11 cellular contexts compared by ENCODE assay signal in the genomic region with DNA sequence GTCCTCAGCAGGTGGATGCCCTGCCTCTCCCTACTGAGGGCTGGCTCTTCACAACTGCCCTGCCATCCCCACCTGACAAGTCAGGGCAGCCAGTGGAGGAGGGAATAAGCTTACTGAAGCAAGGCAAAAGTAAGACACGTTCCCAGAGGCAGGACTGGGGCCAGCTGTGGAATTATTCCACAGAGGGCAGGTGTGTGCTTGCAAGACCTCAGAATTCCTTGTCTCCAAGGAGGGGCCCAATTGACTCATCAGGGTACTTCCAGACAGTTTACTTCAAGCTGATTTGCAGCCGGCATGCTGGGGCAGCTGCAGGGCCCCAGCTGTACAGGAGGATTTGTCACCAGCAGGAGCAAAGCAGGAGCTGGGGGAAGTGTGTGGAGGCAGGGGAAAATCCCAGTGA.
DNase-seq lines count a peak whose midpoint lies in the region; ATAC-seq, FAIRE-seq and TF ChIP-seq lines count a peak whose summit lies in the region.
"Had no signal": no experiment of that assay in that cellular context is flagged by ENCODE, and none has a peak within 500 bp of the region (broad histone marks: within the 10 kb centered on the region; RNA-seq: fewer than 3 reads in every experiment).

No MANE protein-coding gene starts in this region.

- ATAC-seq in HG03196 (IDR thresholded peaks at IDR 0.05; ENCODE audit: unreplicated experiment): no peak
- ATAC-seq: activated CD8-positive, alpha-beta T cell treated with anti-CD3 and anti-CD28 coated beads for 36 hours; right cardiac atrium had no signal

- WGBS in suprapubic skin: 41% methylated on average over 2 of the region's 2 CpGs

- H3K27me3 ChIP-seq in suprapubic skin: no peaks in the 10 kb centered on the region
- H3K27me3 ChIP-seq in effector memory CD4-positive, alpha-beta T cell (replicated peaks; ENCODE audit: control insufficient read depth, insufficient read depth, low read length, poor library complexity, severe bottlenecking): no peaks in the 10 kb centered on the region

- no peaks in the 10 kb centered on the region for H3K9me3 ChIP-seq in suprapubic skin
- no peaks in the 10 kb centered on the region for H3K9me3 ChIP-seq in effector memory CD4-positive, alpha-beta T cell (ENCODE audit: control insufficient read depth, low read length)
- H3K9me3 ChIP-seq: esophagus muscularis mucosa had no signal

- no peak for TF ChIP-seq CTCF in suprapubic skin (IDR thresholded peaks at IDR 0.05)

- TF ChIP-seq EP300 in suprapubic skin (IDR thresholded peaks at IDR 0.05): no peak

- no peaks in the 10 kb centered on the region for H3K36me3 ChIP-seq in suprapubic skin
- no peaks in the 10 kb centered on the region for H3K36me3 ChIP-seq in effector memory CD4-positive, alpha-beta T cell (ENCODE audit: control insufficient read depth, insufficient read depth, low read length)
- H3K36me3 ChIP-seq: esophagus muscularis mucosa had no signal

- no peak overlapping the region for H3K4me3 ChIP-seq in suprapubic skin
- no peak overlapping the region for H3K4me3 ChIP-seq in effector memory CD4-positive, alpha-beta T cell (ENCODE audit: insufficient read depth, low read depth, low read length, poor library complexity, severe bottlenecking)
- H3K4me3 ChIP-seq: esophagus muscularis mucosa had no signal

- DNase-seq in HT1080 (ENCODE audit: low read depth): peak; percentile 83
- peak; percentile 8 for DNase-seq in SK-N-DZ (ENCODE audit: low spot score)
- peak; percentile 99 for DNase-seq in glomerular visceral epithelial cell (ENCODE audit: extremely low spot score)
- no peak for DNase-seq in suprapubic skin (ENCODE audit: low spot score in 2 of 2)
- DNase-seq in effector memory CD4-positive, alpha-beta T cell: no peak
- no peak for DNase-seq in GM12891 (ENCODE audit: insufficient read length, low spot score)
- DNase-seq: activated CD8-positive, alpha-beta T cell treated with anti-CD3 and anti-CD28 coated beads for 36 hours; KG1; right cardiac atrium had no signal

- H3K4me1 ChIP-seq in suprapubic skin: peaks cover 90% of the 10 kb centered on the region
- no peaks in the 10 kb centered on the region for H3K4me1 ChIP-seq in effector memory CD4-positive, alpha-beta T cell (ENCODE audit: control insufficient read depth, insufficient read depth, low read length, poor library complexity, severe bottlenecking)

- FAIRE-seq in GM12891 (lab: Jason Lieb, UNC): no peak

- peak overlapping the region; percentile 87 for H3K27ac ChIP-seq in suprapubic skin
- no peak overlapping the region for H3K27ac ChIP-seq in effector memory CD4-positive, alpha-beta T cell (ENCODE audit: insufficient read depth, low read length, poor library complexity, severe bottlenecking)
- H3K27ac ChIP-seq: esophagus muscularis mucosa had no signal

- no peak for TF ChIP-seq POLR2A in suprapubic skin (IDR thresholded peaks at IDR 0.05)
- TF ChIP-seq POLR2A in GM12891 (IDR thresholded peaks at IDR 0.05; ENCODE audit: low read depth, low read length): no peak

TF ChIP-seq in GM12891, 5 proteins besides CTCF, POLR2A, EP300 and RAD21:
- TF ChIP-seq POLR2AphosphoS5 (IDR thresholded peaks at IDR 0.05; ENCODE audit: low read depth, low read length) (no peak), PAX5 (IDR thresholded peaks at IDR 0.05; ENCODE audit: insufficient read depth, low read length, severe bottlenecking) (no peak), SPI1 (IDR thresholded peaks at IDR 0.05; ENCODE audit: low read depth, low read length) (no peak), TAF1 (IDR thresholded peaks at IDR 0.05; ENCODE audit: low read depth, low read length) (no peak)

Comparison
In these comparisons a context has a peak if more than half of its experiments do, and no peak if none do; other contexts are left out.
1. DNase-seq: peak in HT1080 (single experiment), SK-N-DZ (single experiment) and glomerular visceral epithelial cell (single experiment); none in suprapubic skin (0 of 2), effector memory CD4-positive, alpha-beta T cell (0 of 3) and GM12891 (single experiment).